Comparison of ENCODE assay signal across 1 cellular context in the genomic region with DNA sequence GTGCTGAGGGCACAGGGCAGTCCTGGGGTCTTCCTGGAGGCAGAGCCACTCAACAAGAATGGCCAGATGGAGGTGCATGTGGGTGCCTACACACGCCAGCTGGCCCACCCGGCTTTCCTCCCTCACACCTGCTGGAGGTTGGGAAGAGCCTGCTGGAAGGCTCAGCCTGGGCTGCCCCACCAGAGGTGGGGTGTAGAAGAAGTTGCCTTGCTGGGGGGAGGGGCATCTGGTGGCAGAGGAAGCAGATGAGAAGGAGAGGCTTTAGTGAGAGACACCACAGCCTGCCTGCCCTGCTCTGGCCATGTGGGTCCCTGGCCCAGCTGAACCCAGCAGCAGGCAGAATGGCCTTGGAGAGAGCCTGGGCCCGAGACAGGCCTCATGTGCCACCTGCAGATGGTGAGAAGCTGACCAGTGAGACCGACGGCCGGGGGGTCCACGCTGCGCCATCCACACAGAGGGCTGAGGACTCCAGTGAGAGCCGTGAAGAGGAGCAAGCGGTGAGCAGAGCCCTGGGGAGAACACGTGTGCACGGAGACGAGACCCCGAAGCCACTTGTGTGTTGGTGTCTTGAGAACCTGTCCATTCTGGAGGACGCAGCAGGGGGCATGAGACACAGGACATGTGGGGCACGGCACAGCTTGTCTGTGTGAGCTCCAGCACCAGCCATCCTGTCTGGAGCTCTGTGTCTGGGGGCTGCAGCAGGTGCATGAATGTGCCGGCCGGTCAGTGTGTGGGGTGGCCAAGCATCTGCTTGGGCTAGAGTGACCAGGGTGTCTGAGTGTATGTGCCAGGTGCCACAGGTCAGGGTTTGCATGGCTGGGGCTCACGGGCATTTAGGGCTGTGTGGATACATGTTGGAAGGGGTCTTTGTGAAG.
TF ChIP-seq lines count a peak whose summit lies in the region.

No MANE protein-coding gene starts in this region.

TF ChIP-seq in GM12878, 131 proteins besides CTCF, POLR2A, EP300 and RAD21:
- TF ChIP-seq, protein P1, sequence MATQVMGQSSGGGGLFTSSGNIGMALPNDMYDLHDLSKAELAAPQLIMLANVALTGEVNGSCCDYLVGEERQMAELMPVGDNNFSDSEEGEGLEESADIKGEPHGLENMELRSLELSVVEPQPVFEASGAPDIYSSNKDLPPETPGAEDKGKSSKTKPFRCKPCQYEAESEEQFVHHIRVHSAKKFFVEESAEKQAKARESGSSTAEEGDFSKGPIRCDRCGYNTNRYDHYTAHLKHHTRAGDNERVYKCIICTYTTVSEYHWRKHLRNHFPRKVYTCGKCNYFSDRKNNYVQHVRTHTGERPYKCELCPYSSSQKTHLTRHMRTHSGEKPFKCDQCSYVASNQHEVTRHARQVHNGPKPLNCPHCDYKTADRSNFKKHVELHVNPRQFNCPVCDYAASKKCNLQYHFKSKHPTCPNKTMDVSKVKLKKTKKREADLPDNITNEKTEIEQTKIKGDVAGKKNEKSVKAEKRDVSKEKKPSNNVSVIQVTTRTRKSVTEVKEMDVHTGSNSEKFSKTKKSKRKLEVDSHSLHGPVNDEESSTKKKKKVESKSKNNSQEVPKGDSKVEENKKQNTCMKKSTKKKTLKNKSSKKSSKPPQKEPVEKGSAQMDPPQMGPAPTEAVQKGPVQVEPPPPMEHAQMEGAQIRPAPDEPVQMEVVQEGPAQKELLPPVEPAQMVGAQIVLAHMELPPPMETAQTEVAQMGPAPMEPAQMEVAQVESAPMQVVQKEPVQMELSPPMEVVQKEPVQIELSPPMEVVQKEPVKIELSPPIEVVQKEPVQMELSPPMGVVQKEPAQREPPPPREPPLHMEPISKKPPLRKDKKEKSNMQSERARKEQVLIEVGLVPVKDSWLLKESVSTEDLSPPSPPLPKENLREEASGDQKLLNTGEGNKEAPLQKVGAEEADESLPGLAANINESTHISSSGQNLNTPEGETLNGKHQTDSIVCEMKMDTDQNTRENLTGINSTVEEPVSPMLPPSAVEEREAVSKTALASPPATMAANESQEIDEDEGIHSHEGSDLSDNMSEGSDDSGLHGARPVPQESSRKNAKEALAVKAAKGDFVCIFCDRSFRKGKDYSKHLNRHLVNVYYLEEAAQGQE (IDR thresholded peaks at IDR 0.05; ENCODE audit: low read depth, low read length): no peak
- TF ChIP-seq YBX1 (IDR thresholded peaks at IDR 0.05) (no peak), ETV6 (conservative IDR thresholded peaks at IDR 0.05 in 1 of 2, IDR thresholded peaks at IDR 0.05 in 1 of 2; ENCODE audit: borderline replicate concordance in 1 of 2, low read depth in 1 of 2) (no peak)
TF ChIP-seq in GM12878: peak in this region for 0.
